ENCODE assay signal across 19 cellular contexts in the genomic region with DNA sequence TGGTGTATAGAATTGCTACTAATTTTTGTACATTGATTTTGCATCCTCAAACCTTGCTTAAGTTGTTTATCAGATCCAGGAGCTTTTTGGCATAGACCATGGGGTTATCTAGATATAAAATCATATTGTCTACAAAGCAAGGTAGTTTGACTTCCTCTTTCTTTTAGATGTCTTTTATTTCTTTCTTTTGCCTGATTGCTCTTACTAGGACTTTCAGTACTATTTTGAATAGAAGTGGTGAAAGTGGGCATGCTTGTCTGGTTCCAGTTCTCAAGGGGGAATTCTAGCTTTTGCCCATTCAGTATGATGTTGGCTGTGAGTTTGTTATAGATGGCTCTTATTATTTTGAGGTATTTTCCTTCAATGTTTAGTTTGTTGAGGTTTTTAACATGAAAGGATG.
DNase-seq lines count a peak whose midpoint lies in the region; ATAC-seq and TF ChIP-seq lines count a peak whose summit lies in the region.
"Had no signal": no experiment of that assay in that cellular context is flagged by ENCODE, and none has a peak within 500 bp of the region (broad histone marks: within the 10 kb centered on the region; RNA-seq: fewer than 3 reads in every experiment).

No MANE protein-coding gene starts in this region.

- H3K27ac ChIP-seq in CD8-positive, alpha-beta T cell (ENCODE audit: low read depth, low read length) = no peak overlapping the region
- H3K27ac ChIP-seq in mammary epithelial cell (ENCODE audit: insufficient read depth, low read depth, low read length) (no peak overlapping the region), adrenal gland (no peak overlapping the region)
- H3K27ac ChIP-seq: GM23248, neutrophil, RWPE1 had no signal

- peak; percentile 79 for ATAC-seq in GM18511 (IDR thresholded peaks at IDR 0.05; ENCODE audit: unreplicated experiment)
- ATAC-seq in GM21367 (IDR thresholded peaks at IDR 0.05; ENCODE audit: unreplicated experiment) = peak; percentile 60
- ATAC-seq in HG02973 (IDR thresholded peaks at IDR 0.05; ENCODE audit: unreplicated experiment) = peak; percentile 60
- peak; percentile 41 for ATAC-seq in HG03558 (IDR thresholded peaks at IDR 0.05; ENCODE audit: extremely low read depth, unreplicated experiment)
- ATAC-seq in CD8-positive, alpha-beta T cell = no peak

- dilution Hi-C loops in mammary epithelial cell (cut with HindIII; ENCODE audit: low sequenced_read_pairs) = no loop called here

- H4K20me1 ChIP-seq in mammary epithelial cell (ENCODE audit: insufficient read depth, low read length) = no peaks in the 10 kb centered on the region

- H3K79me2 ChIP-seq in mammary epithelial cell (ENCODE audit: insufficient read depth, low read length) = no peaks in the 10 kb centered on the region

- no peak for TF ChIP-seq CTCF in CD8-positive, alpha-beta T cell (IDR thresholded peaks at IDR 0.05)
- TF ChIP-seq CTCF in mammary epithelial cell (conservative IDR thresholded peaks at IDR 0.05 in 1 of 2, IDR thresholded peaks at IDR 0.05 in 1 of 2; ENCODE audit: extremely low read depth in 1 of 2, insufficient read depth in 1 of 2, low read depth in 1 of 2, low read length in 2 of 2) (no peak), adrenal gland (IDR thresholded peaks at IDR 0.05) (no peak)

- no TSS peak for BruUV-seq in mammary epithelial cell (replicated peaks; lab: Mats Ljungman, UMichigan)

- no peaks in the 10 kb centered on the region for H3K36me3 Mint-ChIP-seq in CD8-positive, alpha-beta T cell
- H3K36me3 Mint-ChIP-seq: mesothelial cell of epicardium had no signal

- H3K9me3 ChIP-seq in CD8-positive, alpha-beta T cell (ENCODE audit: low read length) = no peaks in the 10 kb centered on the region
- H3K9me3 ChIP-seq in mammary epithelial cell (replicated peaks; ENCODE audit: insufficient read depth, low read length) (no peaks in the 10 kb centered on the region), adrenal gland (replicated peaks in 1 of 3) (no peaks in the 10 kb centered on the region)
- H3K9me3 ChIP-seq: neutrophil had no signal

- no peak for DNase-seq in CD8-positive, alpha-beta T cell
- DNase-seq in mammary epithelial cell (no peak), adrenal gland (no peak)
- no peak for DNase-seq in activated naive CD4-positive, alpha-beta T cell (lab: John Stamatoyannopoulos, UW)
- DNase-seq: activated CD4-positive, CD25-positive, alpha-beta regulatory T cell; activated naive CD4-positive, alpha-beta T cell treated with anti-CD3 and anti-CD28 coated beads for 36 hours; CD8-positive, alpha-beta memory T cell; effector CD4-positive, alpha-beta T cell; GM23248; NCI-H1092; NCI-H2171; stimulated activated CD4-positive, alpha-beta T cell treated with anti-CD3 and anti-CD28 coated beads, Interleukin-2, amount 100 ng/mL, for 24 hours had no signal

- no peak overlapping the region for H3K9ac ChIP-seq in mammary epithelial cell (ENCODE audit: insufficient read depth, low read length)
- H3K9ac ChIP-seq: GM23248 had no signal

- no peak overlapping the region for H3K27ac Mint-ChIP-seq in CD8-positive, alpha-beta T cell
- H3K27ac Mint-ChIP-seq: activated naive CD4-positive, alpha-beta T cell treated with anti-CD3 and anti-CD28 coated beads for 36 hours; CD8-positive, alpha-beta memory T cell; mesothelial cell of epicardium had no signal

- TF ChIP-seq POLR2A in adrenal gland (IDR thresholded peaks at IDR 0.05) = no peak

- H3K36me3 ChIP-seq in CD8-positive, alpha-beta T cell (ENCODE audit: insufficient read depth, low read length) = no peaks in the 10 kb centered on the region
- H3K36me3 ChIP-seq in mammary epithelial cell (ENCODE audit: insufficient read depth, low read length) = no peaks in the 10 kb centered on the region
- no peaks in the 10 kb centered on the region for H3K36me3 ChIP-seq in adrenal gland (replicated peaks in 1 of 2)
- H3K36me3 ChIP-seq: neutrophil had no signal

- POLR2A ChIA-PET in CD8-positive, alpha-beta T cell (lab: Charles Lee) = no interaction called here

- intact Hi-C loops in CD8-positive, alpha-beta T cell (cut with DNase I, micrococcal nuclease) = no loop called here
- intact Hi-C loops in mammary epithelial cell (cut with micrococcal nuclease) (no loop called here), adrenal gland (cut with DNase I) (no loop called here)

- no peaks in the 10 kb centered on the region for H3K4me1 ChIP-seq in CD8-positive, alpha-beta T cell (ENCODE audit: insufficient read depth, low read length)
- H3K4me1 ChIP-seq in mammary epithelial cell (ENCODE audit: insufficient read depth, low read length) = no peaks in the 10 kb centered on the region
- no peaks in the 10 kb centered on the region for H3K4me1 ChIP-seq in adrenal gland (replicated peaks in 1 of 2)

- no peak overlapping the region for H3K4me2 ChIP-seq in mammary epithelial cell (ENCODE audit: insufficient read depth, low read depth, low read length)

- no peak overlapping the region for H3K4me3 Mint-ChIP-seq in CD8-positive, alpha-beta T cell
- H3K4me3 Mint-ChIP-seq: activated naive CD4-positive, alpha-beta T cell treated with anti-CD3 and anti-CD28 coated beads for 36 hours; CD8-positive, alpha-beta memory T cell; mesothelial cell of epicardium had no signal

- H3K4me3 ChIP-seq in CD8-positive, alpha-beta T cell (ENCODE audit: low read depth, low read length) = no peak overlapping the region
- no peak overlapping the region for H3K4me3 ChIP-seq in mammary epithelial cell (replicated peaks in 1 of 3; ENCODE audit: insufficient read depth in 1 of 3, low read depth in 2 of 3, low read length in 3 of 3)
- no peak overlapping the region for H3K4me3 ChIP-seq in adrenal gland
- H3K4me3 ChIP-seq: GM23248 had no signal

- no peak overlapping the region for H2AFZ ChIP-seq in mammary epithelial cell (ENCODE audit: low read depth, low read length)
- H2AFZ ChIP-seq: GM23248 had no signal

- CTCF ChIA-PET in CD8-positive, alpha-beta T cell (lab: Charles Lee) = no interaction called here
- CTCF ChIA-PET in mammary epithelial cell (lab: Charles Lee; ENCODE audit: low non-redundant PET) = no interaction called here

- no peaks in the 10 kb centered on the region for H3K9me3 Mint-ChIP-seq in CD8-positive, alpha-beta T cell
- H3K9me3 Mint-ChIP-seq: activated naive CD4-positive, alpha-beta T cell treated with anti-CD3 and anti-CD28 coated beads for 36 hours had no signal

- H3K27me3 ChIP-seq in CD8-positive, alpha-beta T cell (ENCODE audit: insufficient read depth, low read length) = no peaks in the 10 kb centered on the region
- H3K27me3 ChIP-seq in mammary epithelial cell (ENCODE audit: insufficient read depth, low read length) (no peaks in the 10 kb centered on the region), adrenal gland (no peaks in the 10 kb centered on the region)
- H3K27me3 ChIP-seq: neutrophil had no signal

- no peaks in the 10 kb centered on the region for H3K4me1 Mint-ChIP-seq in CD8-positive, alpha-beta T cell (ENCODE audit: low read depth)
- H3K4me1 Mint-ChIP-seq: CD8-positive, alpha-beta memory T cell; mesothelial cell of epicardium had no signal

- H3K27me3 Mint-ChIP-seq in CD8-positive, alpha-beta T cell (ENCODE audit: low read depth) = peaks cover 11% of the 10 kb centered on the region

- in situ Hi-C loops in mammary epithelial cell (cut with MboI; ENCODE audit: low sequenced_read_pairs in 2 of 2) = no loop called here
